18 cellular contexts compared by ENCODE assay signal in the genomic region with DNA sequence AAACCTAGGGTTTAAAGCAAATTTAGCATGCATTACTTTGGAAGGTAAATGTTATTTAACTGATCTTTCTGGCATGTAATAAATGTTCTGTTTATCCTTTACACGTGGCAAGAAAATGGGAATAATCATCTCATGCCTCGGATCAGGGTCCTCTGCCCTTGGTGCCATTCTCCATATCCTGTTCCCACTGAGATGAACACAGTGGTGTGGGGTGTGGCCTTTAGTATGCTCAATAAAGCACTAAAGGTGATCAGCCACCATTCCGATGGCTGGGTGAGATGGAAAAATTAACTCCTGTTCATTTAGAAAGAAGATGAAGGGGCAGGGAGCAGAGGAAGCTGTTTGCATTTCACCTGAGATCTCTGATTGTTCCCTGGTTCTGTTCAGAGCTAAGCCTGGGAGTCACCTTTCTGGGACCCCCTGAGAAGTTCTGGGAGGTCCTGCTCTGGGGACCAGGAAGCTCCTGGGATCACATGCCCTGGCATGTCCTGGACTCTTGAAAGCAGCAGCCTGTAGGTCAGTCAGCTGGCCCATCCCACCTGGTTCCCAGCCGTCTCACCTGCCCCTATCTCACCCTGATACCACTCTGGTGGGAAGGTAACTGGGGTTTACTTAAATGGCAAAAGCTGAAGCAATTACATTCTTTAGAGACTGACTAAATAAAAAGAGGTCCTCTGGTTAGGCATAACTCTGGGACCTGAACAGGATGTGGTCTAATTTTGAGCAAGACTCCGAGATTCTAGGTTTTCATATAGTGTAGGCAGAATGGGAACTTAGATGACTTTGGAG.
DNase-seq lines count a peak whose midpoint lies in the region; ATAC-seq and TF ChIP-seq lines count a peak whose summit lies in the region.
"Had no signal": no experiment of that assay in that cellular context is flagged by ENCODE, and none has a peak within 500 bp of the region (broad histone marks: within the 10 kb centered on the region; RNA-seq: fewer than 3 reads in every experiment).

No MANE protein-coding gene starts in this region.

- TSS peak; percentile 33 for BruUV-seq in mammary epithelial cell (replicated peaks; lab: Mats Ljungman, UMichigan)

- WGBS in mammary epithelial cell (ENCODE audit: low coverage, missing lambda C conversion rate): 43% methylated on average over 5 of the region's 5 CpGs

- H3K79me2 ChIP-seq in mammary epithelial cell (ENCODE audit: insufficient read depth, low read length): no peaks in the 10 kb centered on the region

- H3K4me3 ChIP-seq in mammary epithelial cell (replicated peaks in 1 of 3; ENCODE audit: insufficient read depth in 1 of 3, low read depth in 2 of 3, low read length in 3 of 3): no peak overlapping the region
- H3K4me3 ChIP-seq: sigmoid colon, suprapubic skin had no signal

- H2AFZ ChIP-seq in mammary epithelial cell (ENCODE audit: low read depth, low read length): peak overlapping the region; percentile 70

- peak overlapping the region; percentile 56 for H3K27ac ChIP-seq in mammary epithelial cell (ENCODE audit: insufficient read depth, low read depth, low read length)
- H3K27ac ChIP-seq: sigmoid colon, suprapubic skin had no signal

- no peaks in the 10 kb centered on the region for H3K36me3 ChIP-seq in mammary epithelial cell (ENCODE audit: insufficient read depth, low read length)

- H3K9me3 ChIP-seq in mammary epithelial cell (replicated peaks; ENCODE audit: insufficient read depth, low read length): no peaks in the 10 kb centered on the region
- H3K9me3 ChIP-seq: Caco-2, sigmoid colon, suprapubic skin had no signal

- no peak overlapping the region for H3K4me3 Mint-ChIP-seq in activated CD4-positive, alpha-beta T cell treated with anti-CD3 and anti-CD28 coated beads, Interleukin-2, amount 10 ng/mL, durations not matched to agents 7 days and 5 days
- H3K4me3 Mint-ChIP-seq: activated T-cell treated with anti-CD3 and anti-CD28 coated beads, Interleukin-2, amount 50 U/mL, for 72 hours; H9 had no signal

- H3K4me1 ChIP-seq in mammary epithelial cell (ENCODE audit: insufficient read depth, low read length): peaks cover 22% of the 10 kb centered on the region

- dilution Hi-C loops in mammary epithelial cell (cut with HindIII; ENCODE audit: low sequenced_read_pairs): loop anchor here (10.0 kb wide), 1 partner anchor 377 kb away; no protein-coding TSS in a partner anchor

- intact Hi-C loops in mammary epithelial cell (cut with micrococcal nuclease): no loop called here
- intact Hi-C loops in left colon (cut with DNase I, micrococcal nuclease): loop anchor here in 1 of 2 donors (10.0 kb wide), 1 partner anchor 357 kb away; no protein-coding TSS in a partner anchor

- CTCF ChIA-PET in mammary epithelial cell (lab: Charles Lee; ENCODE audit: low non-redundant PET): interaction anchor here (0.6 kb wide), 1 partner anchor 15 kb away, joined by 4 read pairs; no protein-coding TSS in a partner anchor
- CTCF ChIA-PET in activated CD4-positive, alpha-beta T cell treated with anti-CD3 and anti-CD28 coated beads, Interleukin-2, amount 10 ng/mL, durations not matched to agents 7 days and 5 days (lab: Charles Lee): interaction anchor here (1.1 kb wide), 1 partner anchor 15 kb away, joined by 4 read pairs; no protein-coding TSS in a partner anchor

- H3K9ac ChIP-seq in mammary epithelial cell (ENCODE audit: insufficient read depth, low read length): no peak overlapping the region

- H3K4me2 ChIP-seq in mammary epithelial cell (ENCODE audit: insufficient read depth, low read depth, low read length): peak overlapping the region; percentile 28

- H3K27ac Mint-ChIP-seq in activated CD4-positive, alpha-beta T cell treated with anti-CD3 and anti-CD28 coated beads, Interleukin-2, amount 10 ng/mL, durations not matched to agents 7 days and 5 days: no peak overlapping the region

- H3K36me3 Mint-ChIP-seq in activated CD4-positive, alpha-beta T cell treated with anti-CD3 and anti-CD28 coated beads, Interleukin-2, amount 10 ng/mL, durations not matched to agents 7 days and 5 days (ENCODE audit: low read depth): peaks cover 8% of the 10 kb centered on the region

- no peaks in the 10 kb centered on the region for H3K27me3 Mint-ChIP-seq in activated CD4-positive, alpha-beta T cell treated with anti-CD3 and anti-CD28 coated beads, Interleukin-2, amount 10 ng/mL, durations not matched to agents 7 days and 5 days

- H3K27me3 ChIP-seq in mammary epithelial cell (ENCODE audit: insufficient read depth, low read length): no peaks in the 10 kb centered on the region
- H3K27me3 ChIP-seq: sigmoid colon, suprapubic skin had no signal

- no peaks in the 10 kb centered on the region for H3K9me3 Mint-ChIP-seq in activated CD4-positive, alpha-beta T cell treated with anti-CD3 and anti-CD28 coated beads, Interleukin-2, amount 10 ng/mL, durations not matched to agents 7 days and 5 days
- H3K9me3 Mint-ChIP-seq: activated T-cell treated with anti-CD3 and anti-CD28 coated beads, Interleukin-2, amount 50 U/mL, for 72 hours; H9 had no signal

- in situ Hi-C loops in mammary epithelial cell (cut with MboI; ENCODE audit: low sequenced_read_pairs in 2 of 2) (loop anchor here (5.0 to 10.0 kb wide), 2 partner anchors 289 to 347 kb away; a partner anchor contains a TSS), G401 (cut with HindIII; ENCODE audit: low sequenced_read_pairs) (no loop called here)

- H3K4me1 Mint-ChIP-seq in activated CD4-positive, alpha-beta T cell treated with anti-CD3 and anti-CD28 coated beads, Interleukin-2, amount 10 ng/mL, durations not matched to agents 7 days and 5 days: peaks cover 12% of the 10 kb centered on the region

- DNase-seq in EH (ENCODE audit: low read depth) (peak; percentile 82), LHCN-M2 (ENCODE audit: low read depth) (peak; percentile 44), mammary epithelial cell (peak; percentile 83), left colon (peak in 1 of 2 donors; percentile 36), G401 (ENCODE audit: low spot score) (no peak)
- no peak for DNase-seq in activated CD4-positive, alpha-beta T cell treated with anti-CD3 and anti-CD28 coated beads, Interleukin-2, amount 10 ng/mL, durations not matched to agents 7 days and 5 days
- DNase-seq in activated CD4-positive, CD25-positive, alpha-beta regulatory T cell treated with anti-CD3 and anti-CD28 coated beads, Interleukin-2, amount 50 U/mL, for 72 hours: no peak
- DNase-seq: activated T-cell treated with anti-CD3 and anti-CD28 coated beads, Interleukin-2, amount 50 U/mL, for 72 hours; amniotic stem cell; Caco-2; cerebellar nuclear complex; H9; NCI-H1694; NCI-H345; sigmoid colon; stimulated activated CD4-positive, alpha-beta T cell treated with anti-CD3 and anti-CD28 coated beads, Interleukin-2, amount 100 ng/mL, for 48 hours had no signal

- H4K20me1 ChIP-seq in mammary epithelial cell (ENCODE audit: insufficient read depth, low read length): no peaks in the 10 kb centered on the region

- POLR2A ChIA-PET in activated CD4-positive, alpha-beta T cell treated with anti-CD3 and anti-CD28 coated beads, Interleukin-2, amount 10 ng/mL, durations not matched to agents 7 days and 5 days (lab: Charles Lee): no interaction called here

- TF ChIP-seq CTCF in mammary epithelial cell (conservative IDR thresholded peaks at IDR 0.05 in 1 of 2, IDR thresholded peaks at IDR 0.05 in 1 of 2; ENCODE audit: extremely low read depth in 1 of 2, insufficient read depth in 1 of 2, low read depth in 1 of 2, low read length in 2 of 2): no peak

- ATAC-seq in left colon (peak; percentile 98), HG03342 (IDR thresholded peaks at IDR 0.05; ENCODE audit: unreplicated experiment) (no peak)
- ATAC-seq: activated T-cell treated with anti-CD3 and anti-CD28 coated beads, Interleukin-2, amount 50 U/mL, for 72 hours had no signal

Comparison
In these comparisons a context has a peak if more than half of its experiments do, and no peak if none do; other contexts are left out.
1. DNase-seq: peak in EH (single experiment), LHCN-M2 (single experiment) and mammary epithelial cell (single experiment); none in activated CD4-positive, alpha-beta T cell treated with anti-CD3 and anti-CD28 coated beads, Interleukin-2, amount 10 ng/mL, durations not matched to agents 7 days and 5 days (single experiment), activated CD4-positive, CD25-positive, alpha-beta regulatory T cell treated with anti-CD3 and anti-CD28 coated beads, Interleukin-2, amount 50 U/mL, for 72 hours (single experiment) and G401 (single experiment).